In genomic region chr1:246092136-246092535, GRCh38 we compare ENCODE assay signal across 26 cellular contexts.
"Had no signal": no experiment of that assay in that cellular context is flagged by ENCODE, and none has a peak within 500 bp of the region (broad histone marks: within the 10 kb centered on the region; RNA-seq: fewer than 3 reads in every experiment).

No MANE protein-coding gene starts in this region.

- H3K27me3 ChIP-seq: adrenal gland, body of pancreas, neural progenitor cell, sigmoid colon, uterus had no signal

- H3K27ac ChIP-seq: adrenal gland, body of pancreas, left ventricle myocardium inferior, neural progenitor cell, parathyroid adenoma, psoas muscle, uterus had no signal

- H3K9me3 ChIP-seq: adrenal gland, body of pancreas, psoas muscle, sigmoid colon, uterus had no signal

- DNase-seq: activated CD4-positive, alpha-beta memory T cell treated with anti-CD3 and anti-CD28 coated beads, Interleukin-2, amount 10 ng/mL, durations not matched to agents 7 days and 5 days; activated CD4-positive, alpha-beta T cell treated with anti-CD3 and anti-CD28 coated beads, Interleukin-2, amount 10 ng/mL, durations not matched to agents 24 days and 14 days; activated CD4-positive, CD25-positive, alpha-beta regulatory T cell treated with anti-CD3 and anti-CD28 coated beads, Interleukin-2, amount 50 U/mL, for 72 hours; activated naive CD4-positive, alpha-beta T cell; activated naive CD8-positive, alpha-beta T cell treated with anti-CD3 and anti-CD28 coated beads for 36 hours; activated T-cell treated with anti-CD3 and anti-CD28 coated beads, Interleukin-2, amount 50 U/mL, for 4 hours; adrenal gland; aorta; body of pancreas; dermis blood vessel endothelial cell; effector CD4-positive, alpha-beta T cell; glutamatergic neuron; left ventricle myocardium inferior; mesendoderm; natural killer cell; occipital lobe; psoas muscle; sigmoid colon; small intestine; stimulated activated CD4-positive, alpha-beta T cell treated with anti-CD3 and anti-CD28 coated beads, Interleukin-4, amount 100 ng/mL, for 24 hours; T-helper 9 cell; uterus had no signal

- H3K4me3 ChIP-seq: adrenal gland, body of pancreas, left ventricle myocardium inferior, lung, neural progenitor cell, psoas muscle, sigmoid colon, uterus had no signal

- ATAC-seq: activated T-cell treated with anti-CD3 and anti-CD28 coated beads, Interleukin-2, amount 50 U/mL, for 4 hours; body of pancreas; natural killer cell; psoas muscle; stimulated activated effector memory CD8-positive, alpha-beta T cell treated with anti-CD3 and anti-CD28 coated beads, Interleukin-12 subunit alpha, Interleukin-12 subunit beta, amount 100 ng/mL, for 72 hours had no signal

- H3K36me3 ChIP-seq: adrenal gland, left ventricle myocardium inferior, neural progenitor cell, sigmoid colon, uterus had no signal
